Comparison of ENCODE assay signal across 1 cellular context in the genomic region with DNA sequence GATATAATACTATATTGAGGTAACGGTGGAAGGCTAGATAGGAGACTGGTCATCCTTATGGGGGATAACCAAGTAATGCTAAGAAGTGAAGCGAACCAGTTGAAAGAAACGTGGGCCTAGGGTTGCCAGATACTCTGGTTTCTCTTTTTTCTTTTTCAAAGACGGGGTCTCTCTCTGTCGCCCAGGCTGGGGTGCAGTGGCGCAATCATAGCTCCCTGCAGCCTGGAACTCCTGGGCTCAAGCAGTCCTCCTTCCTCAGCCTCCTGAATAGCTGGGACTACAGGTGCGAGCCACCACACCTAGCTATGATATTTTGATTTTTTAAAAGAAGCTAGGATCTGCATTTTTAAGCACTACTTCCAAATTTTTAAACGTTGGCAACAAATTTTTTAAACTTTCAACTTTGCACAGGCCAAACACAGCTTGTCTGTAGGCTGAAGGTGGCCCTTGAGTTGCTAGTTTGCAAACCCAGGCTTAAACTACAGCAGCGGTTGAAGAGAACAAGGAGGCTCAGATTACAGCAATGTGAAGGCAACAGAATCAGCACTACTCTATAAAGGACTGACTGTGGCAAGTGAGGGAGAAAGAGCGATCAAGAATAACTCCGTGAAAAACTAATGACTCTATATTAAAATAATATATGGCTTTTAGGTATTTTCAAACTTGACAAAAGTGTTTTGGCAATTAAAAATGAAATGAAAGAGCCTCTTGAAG.
TF ChIP-seq lines count a peak whose summit lies in the region.

No MANE protein-coding gene starts in this region.

TF ChIP-seq in GM12878, 131 proteins besides CTCF, POLR2A, EP300 and RAD21:
- TF ChIP-seq IKZF2 (IDR thresholded peaks at IDR 0.05) (no peak), NFYA (IDR thresholded peaks at IDR 0.05; ENCODE audit: borderline replicate concordance, low read depth, low read length) (no peak), TCF7 (IDR thresholded peaks at IDR 0.05; ENCODE audit: borderline replicate concordance) (no peak), TBL1XR1 (IDR thresholded peaks at IDR 0.05; ENCODE audit: low read depth, low read length) (no peak), RFX5 (IDR thresholded peaks at IDR 0.05; ENCODE audit: low read depth, low read length) (no peak), FOS (IDR thresholded peaks at IDR 0.05; ENCODE audit: borderline replicate concordance, extremely low read depth, insufficient read length) (no peak), ZNF207 (IDR thresholded peaks at IDR 0.05; ENCODE audit: borderline replicate concordance) (no peak)
- TF ChIP-seq, protein P1, sequence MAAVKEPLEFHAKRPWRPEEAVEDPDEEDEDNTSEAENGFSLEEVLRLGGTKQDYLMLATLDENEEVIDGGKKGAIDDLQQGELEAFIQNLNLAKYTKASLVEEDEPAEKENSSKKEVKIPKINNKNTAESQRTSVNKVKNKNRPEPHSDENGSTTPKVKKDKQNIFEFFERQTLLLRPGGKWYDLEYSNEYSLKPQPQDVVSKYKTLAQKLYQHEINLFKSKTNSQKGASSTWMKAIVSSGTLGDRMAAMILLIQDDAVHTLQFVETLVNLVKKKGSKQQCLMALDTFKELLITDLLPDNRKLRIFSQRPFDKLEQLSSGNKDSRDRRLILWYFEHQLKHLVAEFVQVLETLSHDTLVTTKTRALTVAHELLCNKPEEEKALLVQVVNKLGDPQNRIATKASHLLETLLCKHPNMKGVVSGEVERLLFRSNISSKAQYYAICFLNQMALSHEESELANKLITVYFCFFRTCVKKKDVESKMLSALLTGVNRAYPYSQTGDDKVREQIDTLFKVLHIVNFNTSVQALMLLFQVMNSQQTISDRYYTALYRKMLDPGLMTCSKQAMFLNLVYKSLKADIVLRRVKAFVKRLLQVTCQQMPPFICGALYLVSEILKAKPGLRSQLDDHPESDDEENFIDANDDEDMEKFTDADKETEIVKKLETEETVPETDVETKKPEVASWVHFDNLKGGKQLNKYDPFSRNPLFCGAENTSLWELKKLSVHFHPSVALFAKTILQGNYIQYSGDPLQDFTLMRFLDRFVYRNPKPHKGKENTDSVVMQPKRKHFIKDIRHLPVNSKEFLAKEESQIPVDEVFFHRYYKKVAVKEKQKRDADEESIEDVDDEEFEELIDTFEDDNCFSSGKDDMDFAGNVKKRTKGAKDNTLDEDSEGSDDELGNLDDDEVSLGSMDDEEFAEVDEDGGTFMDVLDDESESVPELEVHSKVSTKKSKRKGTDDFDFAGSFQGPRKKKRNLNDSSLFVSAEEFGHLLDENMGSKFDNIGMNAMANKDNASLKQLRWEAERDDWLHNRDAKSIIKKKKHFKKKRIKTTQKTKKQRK (IDR thresholded peaks at IDR 0.05; ENCODE audit: low read depth, low read length) = no peak
- TF ChIP-seq, protein P2, sequence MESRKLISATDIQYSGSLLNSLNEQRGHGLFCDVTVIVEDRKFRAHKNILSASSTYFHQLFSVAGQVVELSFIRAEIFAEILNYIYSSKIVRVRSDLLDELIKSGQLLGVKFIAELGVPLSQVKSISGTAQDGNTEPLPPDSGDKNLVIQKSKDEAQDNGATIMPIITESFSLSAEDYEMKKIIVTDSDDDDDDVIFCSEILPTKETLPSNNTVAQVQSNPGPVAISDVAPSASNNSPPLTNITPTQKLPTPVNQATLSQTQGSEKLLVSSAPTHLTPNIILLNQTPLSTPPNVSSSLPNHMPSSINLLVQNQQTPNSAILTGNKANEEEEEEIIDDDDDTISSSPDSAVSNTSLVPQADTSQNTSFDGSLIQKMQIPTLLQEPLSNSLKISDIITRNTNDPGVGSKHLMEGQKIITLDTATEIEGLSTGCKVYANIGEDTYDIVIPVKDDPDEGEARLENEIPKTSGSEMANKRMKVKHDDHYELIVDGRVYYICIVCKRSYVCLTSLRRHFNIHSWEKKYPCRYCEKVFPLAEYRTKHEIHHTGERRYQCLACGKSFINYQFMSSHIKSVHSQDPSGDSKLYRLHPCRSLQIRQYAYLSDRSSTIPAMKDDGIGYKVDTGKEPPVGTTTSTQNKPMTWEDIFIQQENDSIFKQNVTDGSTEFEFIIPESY (IDR thresholded peaks at IDR 0.05) = no peak
- TF ChIP-seq, protein P3, sequence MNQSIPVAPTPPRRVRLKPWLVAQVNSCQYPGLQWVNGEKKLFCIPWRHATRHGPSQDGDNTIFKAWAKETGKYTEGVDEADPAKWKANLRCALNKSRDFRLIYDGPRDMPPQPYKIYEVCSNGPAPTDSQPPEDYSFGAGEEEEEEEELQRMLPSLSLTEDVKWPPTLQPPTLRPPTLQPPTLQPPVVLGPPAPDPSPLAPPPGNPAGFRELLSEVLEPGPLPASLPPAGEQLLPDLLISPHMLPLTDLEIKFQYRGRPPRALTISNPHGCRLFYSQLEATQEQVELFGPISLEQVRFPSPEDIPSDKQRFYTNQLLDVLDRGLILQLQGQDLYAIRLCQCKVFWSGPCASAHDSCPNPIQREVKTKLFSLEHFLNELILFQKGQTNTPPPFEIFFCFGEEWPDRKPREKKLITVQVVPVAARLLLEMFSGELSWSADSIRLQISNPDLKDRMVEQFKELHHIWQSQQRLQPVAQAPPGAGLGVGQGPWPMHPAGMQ (IDR thresholded peaks at IDR 0.05; ENCODE audit: borderline replicate concordance) = no peak
